In the genomic region with DNA sequence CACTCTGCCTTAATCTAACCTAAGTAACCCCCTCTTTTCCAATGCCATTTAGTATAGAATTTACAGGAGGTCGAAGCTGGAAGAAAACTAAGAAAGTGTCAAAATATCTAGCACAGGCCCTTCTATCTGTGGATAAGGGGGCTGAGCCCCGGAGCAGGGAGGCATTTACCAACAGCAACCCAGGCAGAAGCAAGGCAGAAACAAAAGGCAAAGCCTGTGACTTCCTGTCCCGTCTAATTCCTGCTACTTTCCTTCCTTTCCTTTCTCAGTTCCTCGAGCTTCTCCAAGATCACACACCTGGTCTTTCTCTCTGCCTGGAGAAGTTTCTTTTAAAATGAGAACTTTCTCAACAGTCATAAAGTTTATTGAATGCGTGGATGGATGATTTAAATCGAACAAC, we compare ENCODE assay signal across 24 cellular contexts.
"Had no signal": no experiment of that assay in that cellular context is flagged by ENCODE, and none has a peak within 500 bp of the region (broad histone marks: within the 10 kb centered on the region; RNA-seq: fewer than 3 reads in every experiment).

No MANE protein-coding gene starts in this region.

- H3K9me3 ChIP-seq: ovary, right atrium auricular region, right lobe of liver, uterus had no signal

- H3K4me1 Mint-ChIP-seq: memory B cell; naive B cell; natural killer cell; stimulated activated memory B cell treated with anti-CD40 and anti-IgM and Interleukin-4, amounts not matched to agents 10 μg/mL and 1 μg/mL and 100 μg/mL, for 72 hours; stimulated activated naive CD8-positive, alpha-beta T cell treated with anti-CD3 and anti-CD28 coated beads, Interleukin-15, amount 100 ng/mL, for 72 hours had no signal

- H3K4me3 Mint-ChIP-seq: memory B cell; naive B cell; natural killer cell; nephron progenitor cell; stimulated activated memory B cell treated with anti-CD40 and anti-IgM and Interleukin-4, amounts not matched to agents 10 μg/mL and 1 μg/mL and 100 μg/mL, for 72 hours; stimulated activated naive CD8-positive, alpha-beta T cell treated with anti-CD3 and anti-CD28 coated beads, Interleukin-15, amount 100 ng/mL, for 72 hours; type B pancreatic cell had no signal

- H3K4me2 ChIP-seq: smooth muscle cell had no signal

- DNase-seq: hypothalamus; islet precursor cell; left ventricle myocardium inferior; naive B cell; natural killer cell; nephron progenitor cell; ovary; right lobe of liver; stimulated activated CD4-positive, alpha-beta T cell treated with anti-CD3 and anti-CD28 coated beads, Interleukin-1b, Interleukin-23, amount 100 ng/mL, for 48 hours; stimulated activated CD4-positive, alpha-beta T cell treated with anti-CD3 and anti-CD28 coated beads, Interleukin-2, amount 100 ng/mL, for 48 hours; stimulated activated CD4-positive, alpha-beta T cell treated with anti-CD3 and anti-CD28 coated beads, Interleukin-4, amount 100 ng/mL, for 4 hours; stimulated activated CD8-positive, alpha-beta memory T cell treated with anti-CD3 and anti-CD28 coated beads, Interleukin-4, amount 100 ng/mL, for 48 hours; stimulated activated naive CD4-positive, alpha-beta T cell treated with Interleukin-2 at 50 U/mL for 16 hours; stimulated activated naive CD8-positive, alpha-beta T cell treated with anti-CD3 and anti-CD28 coated beads, Interleukin-15, amount 100 ng/mL, for 72 hours; substantia nigra; uterus had no signal

- H3K36me3 ChIP-seq: left ventricle myocardium inferior, ovary, right atrium auricular region, right lobe of liver, tibial nerve, uterus had no signal

- H3K36me3 Mint-ChIP-seq: memory B cell; naive B cell; natural killer cell; stimulated activated memory B cell treated with anti-CD40 and anti-IgM and Interleukin-4, amounts not matched to agents 10 μg/mL and 1 μg/mL and 100 μg/mL, for 72 hours; type B pancreatic cell had no signal

- H3K27ac ChIP-seq: left ventricle myocardium inferior, ovary, right atrium auricular region, right lobe of liver, tibial nerve, uterus had no signal

- H3K27ac Mint-ChIP-seq: memory B cell; natural killer cell; nephron progenitor cell; stimulated activated memory B cell treated with anti-CD40 and anti-IgM and Interleukin-4, amounts not matched to agents 10 μg/mL and 1 μg/mL and 100 μg/mL, for 72 hours; stimulated activated naive CD8-positive, alpha-beta T cell treated with anti-CD3 and anti-CD28 coated beads, Interleukin-15, amount 100 ng/mL, for 72 hours; type B pancreatic cell had no signal

- ATAC-seq: natural killer cell; stimulated activated memory B cell treated with anti-CD40 and anti-IgM and Interleukin-4, amounts not matched to agents 10 μg/mL and 1 μg/mL and 100 μg/mL, for 72 hours; stimulated activated naive CD8-positive, alpha-beta T cell treated with anti-CD3 and anti-CD28 coated beads, Interleukin-15, amount 100 ng/mL, for 72 hours had no signal

- H3K9me3 Mint-ChIP-seq: stimulated activated naive CD8-positive, alpha-beta T cell treated with anti-CD3 and anti-CD28 coated beads, Interleukin-15, amount 100 ng/mL, for 72 hours; type B pancreatic cell had no signal

- H3K27me3 ChIP-seq: ovary, right atrium auricular region, right lobe of liver, tibial nerve, uterus had no signal

- H3K4me1 ChIP-seq: left ventricle myocardium inferior, right atrium auricular region, tibial nerve, uterus had no signal

- H3K27me3 Mint-ChIP-seq: memory B cell; progenitor cell of endocrine pancreas; stimulated activated memory B cell treated with anti-CD40 and anti-IgM and Interleukin-4, amounts not matched to agents 10 μg/mL and 1 μg/mL and 100 μg/mL, for 72 hours; stimulated activated naive CD8-positive, alpha-beta T cell treated with anti-CD3 and anti-CD28 coated beads, Interleukin-15, amount 100 ng/mL, for 72 hours had no signal

- H3K4me3 ChIP-seq: left ventricle myocardium inferior, lung, ovary, right atrium auricular region, right lobe of liver, smooth muscle cell, tibial nerve, uterus had no signal
